ENCODE assay signal across 22 cellular contexts in the genomic region with DNA sequence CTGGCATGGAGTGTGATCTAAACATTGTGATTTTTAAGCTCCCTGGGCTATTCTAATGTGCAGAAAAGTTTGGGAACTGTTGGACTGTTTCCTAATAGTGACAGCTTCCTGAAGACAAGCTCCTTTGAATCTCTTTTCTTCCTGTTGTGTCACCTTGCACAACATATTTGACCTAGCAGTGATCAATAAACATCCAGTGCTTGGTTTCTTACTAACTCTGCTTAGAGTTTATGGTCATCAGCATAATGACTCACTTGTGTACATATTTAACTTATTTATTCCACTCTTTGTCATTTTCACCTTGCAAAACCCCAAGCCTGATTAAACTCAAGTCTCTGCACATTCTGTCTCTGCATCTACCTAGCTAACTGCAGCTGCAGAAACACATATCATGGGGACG. TPM values are rescaled to one million over a fixed set of nuclear protein-coding genes. Genes with fewer than 3 reads are reported as not detected.
A peak's percentile ranks its signal among the peaks of the same experiment; 100 is the strongest.
DNase-seq lines count a peak whose midpoint lies in the region; ATAC-seq, FAIRE-seq and TF ChIP-seq lines count a peak whose summit lies in the region.
"Had no signal": no experiment of that assay in that cellular context is flagged by ENCODE, and none has a peak within 500 bp of the region (broad histone marks: within the 10 kb centered on the region; RNA-seq: fewer than 3 reads in every experiment).

No MANE protein-coding gene starts in this region.

- no peak overlapping the region for H3K27ac ChIP-seq in Panc1 (ENCODE audit: low read length)
- H3K27ac ChIP-seq in pancreas, result peak overlapping the region in 1 of 4 donors; percentile 8
- H3K27ac ChIP-seq: Peyer's patch, SJSA1 had no signal

- in situ Hi-C loops in Panc1 (cut with HindIII; ENCODE audit: low pct_unique_long_range_greater_than_20kb, low sequenced_read_pairs), result no loop called here

- H3K4me1 ChIP-seq in Panc1 (ENCODE audit: control insufficient read depth, insufficient read depth, low read length) (peaks cover 17% of the 10 kb centered on the region; the same call in 1 of the 2 replicates), pancreas (peaks cover 8 to 24% (median 12%) of the 10 kb centered on the region in 3 donors)
- H3K4me1 ChIP-seq: Peyer's patch, SJSA1 had no signal

- H3K27ac Mint-ChIP-seq in immature natural killer cell, result no peak overlapping the region
- H3K27ac Mint-ChIP-seq: CD8-positive, alpha-beta memory T cell had no signal

- 34 to 46% methylated on average over 1 of the region's 1 CpG for WGBS in pancreas, 2 donors

- TF ChIP-seq CTCF in Panc1 (IDR thresholded peaks at IDR 0.05) (no peak), pancreas (IDR thresholded peaks at IDR 0.05) (no peak)

- no peaks in the 10 kb centered on the region for H3K9me3 ChIP-seq in Panc1 (ENCODE audit: control insufficient read depth, insufficient read depth, low read depth, low read length)
- no peaks in the 10 kb centered on the region for H3K9me3 ChIP-seq in pancreas
- H3K9me3 ChIP-seq: Peyer's patch, SJSA1 had no signal

- H3K4me3 ChIP-seq in Panc1 (ENCODE audit: low read depth in 2 of 2, low read length in 2 of 2) (no peak overlapping the region), pancreas (no peak overlapping the region)
- H3K4me3 ChIP-seq: Peyer's patch, SJSA1 had no signal

- H3K36me3 ChIP-seq in Panc1 (ENCODE audit: control insufficient read depth, insufficient read depth, low read length) (no peaks in the 10 kb centered on the region), pancreas (no peaks in the 10 kb centered on the region)
- H3K36me3 ChIP-seq: Peyer's patch, SJSA1 had no signal

- peak; percentile 30 for FAIRE-seq in islet of Langerhans (lab: Jason Lieb, UNC)
- no peak for FAIRE-seq in pancreas (lab: Jason Lieb, UNC)
- FAIRE-seq: H1 had no signal

- DNase-seq in DMS53 (lab: John Stamatoyannopoulos, UW) (peak; percentile 70), Panc1 (ENCODE audit: low read depth, low spot score) (no peak), pancreas (no peak), midbrain (lab: John Stamatoyannopoulos, UW) (no peak), erythroblast (lab: John Stamatoyannopoulos, UW) (no peak), immature natural killer cell (no peak)
- DNase-seq: ACHN; C1 segment of cervical spinal cord; CD8-positive, alpha-beta memory T cell; DMS 273 treated with DMSO at 0.1 percent for 48 hours; EL; KG1; MV-4-11; NCI-H1417 treated with DMSO at 0.1 percent for 48 hours; NCI-H187 treated with DMSO at 0.1 percent for 48 hours; NCI-H2227 treated with DMSO at 0.1 percent for 48 hours; NCI-H524 treated with DMSO at 0.1 percent for 48 hours; Peyer's patch had no signal

- peaks cover 0 to 6% (median 0%) of the 10 kb centered on the region in 3 donors for H3K36me3 Mint-ChIP-seq in immature natural killer cell
- H3K36me3 Mint-ChIP-seq: CD8-positive, alpha-beta memory T cell had no signal

- no peak for TF ChIP-seq POLR2A in erythroblast (IDR thresholded peaks at IDR 0.05; ENCODE audit: low read length)

- CTCF ChIA-PET in Panc1 (lab: Charles Lee), result interaction anchor here (0.6 to 1.0 kb wide), 5 partner anchors 25 to 546 kb away, joined by 3 to 10 read pairs (median 4); no protein-coding TSS in a partner anchor

- intact Hi-C loops in Panc1 (cut with micrococcal nuclease; ENCODE audit: unreplicated experiment), result no loop called here
- intact Hi-C loops in pancreas (cut with DNase I), result no loop called here

- ATAC-seq in Panc1, result peak; percentile 56
- ATAC-seq in pancreas, result peak; percentile 15 to 65 (median 56)
- ATAC-seq in HG02938 (IDR thresholded peaks at IDR 0.05; ENCODE audit: unreplicated experiment), result no peak

- BruUV-seq in Panc1 (replicated peaks; lab: Mats Ljungman, UMichigan), result no TSS peak

- POLR2A ChIA-PET in Panc1 (lab: Charles Lee), result interaction anchor here (0.6 kb wide), 1 partner anchor 15 kb away, joined by 5 read pairs; no protein-coding TSS in a partner anchor

- H3K4me3 Mint-ChIP-seq in immature natural killer cell, result no peak overlapping the region
- H3K4me3 Mint-ChIP-seq: CD8-positive, alpha-beta memory T cell had no signal

- H3K9me3 Mint-ChIP-seq in immature natural killer cell, result no peaks in the 10 kb centered on the region
- H3K9me3 Mint-ChIP-seq: CD8-positive, alpha-beta memory T cell had no signal

- no peaks in the 10 kb centered on the region for H3K27me3 ChIP-seq in Panc1 (ENCODE audit: control insufficient read depth, insufficient read depth, low read length)
- no peaks in the 10 kb centered on the region for H3K27me3 ChIP-seq in pancreas
- H3K27me3 ChIP-seq: Peyer's patch had no signal

- peaks cover 6 to 8% (median 7%) of the 10 kb centered on the region in 3 donors for H3K27me3 Mint-ChIP-seq in immature natural killer cell (ENCODE audit: low read depth in 3 of 3)

- H3K4me1 Mint-ChIP-seq in immature natural killer cell, result peaks cover 3 to 5% of the 10 kb centered on the region in 2 donors

RNA-seq across cellular contexts. Expression of a gene that starts 27.3 kb away (rescaled TPM):
- total RNA-seq in Panc1 (2021; ENCODE audit: unreplicated experiment), result 8.9 TPM
- polyA plus RNA-seq in Panc1 (2012; ENCODE audit: insufficient read length), result 3.3 TPM
- total RNA-seq in pancreas, result 10 to 100 TPM; 16.2 to 26.2 (median 19.2) TPM
- polyA plus RNA-seq in pancreas, result 1 to 10 TPM; 6.6 to 7.3 TPM
- 1 to 10 TPM; 1.3 to 5.8 (median 1.7) TPM for polyA plus RNA-seq in immature natural killer cell
- total RNA-seq: SJSA1 had no signal
- polyA plus RNA-seq: CD8-positive, alpha-beta memory T cell had no signal

RNA-seq across cellular contexts. Expression of a gene that starts 38.0 kb away (rescaled TPM):
- total RNA-seq in Panc1 (2021; ENCODE audit: unreplicated experiment), result 117 TPM
- 66.9 TPM for polyA plus RNA-seq in Panc1 (2012; ENCODE audit: insufficient read length)
- 10 to 100 TPM; 21.6 to 66.0 (median 33.1) TPM for total RNA-seq in pancreas
- 10 to 100 TPM in 1 of 2 donors, 1 to 10 TPM in 1; 7.1 to 20.4 TPM for polyA plus RNA-seq in pancreas
- polyA plus RNA-seq in immature natural killer cell, result 100 to 1,000 TPM in 2 of 3 donors, 10 to 100 TPM in 1; 64.5 to 113 (median 109) TPM
